ENCODE assay signal across 9 cellular contexts in the genomic region with DNA sequence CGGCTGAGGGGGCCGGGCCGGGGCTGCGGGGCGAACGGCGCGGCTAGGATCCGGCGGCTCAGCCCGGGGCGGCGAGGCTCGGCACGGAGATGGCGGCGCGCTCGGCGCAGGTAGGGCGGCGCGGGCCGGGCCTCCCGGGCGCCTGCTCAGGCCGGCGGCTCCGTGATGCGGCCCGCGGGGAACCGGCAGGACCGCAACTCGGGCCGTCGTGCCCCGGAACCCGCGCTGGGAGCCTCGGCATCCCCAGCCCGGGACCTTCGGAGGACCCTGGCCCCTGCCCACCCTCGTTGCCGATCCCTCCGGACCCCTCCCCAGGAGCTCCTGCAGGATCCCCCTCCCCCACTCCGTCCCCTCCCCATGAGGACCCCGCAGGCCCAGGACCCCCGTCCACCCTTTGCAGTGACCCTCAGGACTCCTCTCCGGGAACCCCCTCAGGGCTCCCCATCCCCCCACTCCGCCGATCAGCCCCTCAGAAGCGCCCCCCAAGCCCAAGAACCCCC. TPM values are rescaled to one million over a fixed set of nuclear protein-coding genes. Genes with fewer than 3 reads are reported as not detected.
DNase-seq lines count a peak whose midpoint lies in the region; ATAC-seq, FAIRE-seq and TF ChIP-seq lines count a peak whose summit lies in the region.
"Had no signal": no experiment of that assay in that cellular context is flagged by ENCODE, and none has a peak within 500 bp of the region (broad histone marks: within the 10 kb centered on the region; RNA-seq: fewer than 3 reads in every experiment).

No MANE protein-coding gene starts in this region.

- intact Hi-C loops in activated CD4-positive, alpha-beta T cell treated with anti-CD3 and anti-CD28 coated beads, Interleukin-2, amount 10 ng/mL, durations not matched to agents 24 days and 14 days (cut with micrococcal nuclease), result loop anchor here (5.0 kb wide), 1 partner anchor 172 kb away; no protein-coding TSS in a partner anchor

- peak overlapping the region in 4 of 5 donors; percentile 37 to 62 (median 56) for H3K9ac ChIP-seq in subcutaneous abdominal adipose tissue (ENCODE audit: low read length in 5 of 5)

- H3K36me3 ChIP-seq in kidney epithelial cell (ENCODE audit: control insufficient read depth, insufficient read depth, low read length), result no peaks in the 10 kb centered on the region
- no peaks in the 10 kb centered on the region for H3K36me3 ChIP-seq in subcutaneous abdominal adipose tissue (ENCODE audit: control insufficient read depth in 5 of 5, insufficient read depth in 5 of 5, low read length in 5 of 5)

- no peaks in the 10 kb centered on the region for H3K9me3 Mint-ChIP-seq in activated CD4-positive, alpha-beta T cell treated with anti-CD3 and anti-CD28 coated beads, Interleukin-2, amount 10 ng/mL, durations not matched to agents 24 days and 14 days
- no peaks in the 10 kb centered on the region for H3K9me3 Mint-ChIP-seq in activated T-helper 17 cell treated with anti-CD3 and anti-CD28 coated beads, Interleukin-2, amount 50 U/mL, for 72 hours

- ATAC-seq in activated T-helper 17 cell treated with anti-CD3 and anti-CD28 coated beads, Interleukin-2, amount 50 U/mL, for 72 hours (replicated peaks), result peak; percentile 3
- no peak for ATAC-seq in GM21528 (IDR thresholded peaks at IDR 0.05; ENCODE audit: low FRiP score, unreplicated experiment)

- H3K27ac Mint-ChIP-seq in activated CD4-positive, alpha-beta T cell treated with anti-CD3 and anti-CD28 coated beads, Interleukin-2, amount 10 ng/mL, durations not matched to agents 24 days and 14 days, result no peak overlapping the region
- H3K27ac Mint-ChIP-seq in activated T-helper 17 cell treated with anti-CD3 and anti-CD28 coated beads, Interleukin-2, amount 50 U/mL, for 72 hours, result no peak overlapping the region

- peaks cover 10% of the 10 kb centered on the region for H3K27me3 Mint-ChIP-seq in activated CD4-positive, alpha-beta T cell treated with anti-CD3 and anti-CD28 coated beads, Interleukin-2, amount 10 ng/mL, durations not matched to agents 24 days and 14 days
- H3K27me3 Mint-ChIP-seq in activated T-helper 17 cell treated with anti-CD3 and anti-CD28 coated beads, Interleukin-2, amount 50 U/mL, for 72 hours, result no peaks in the 10 kb centered on the region

- H3K4me1 ChIP-seq in subcutaneous abdominal adipose tissue (ENCODE audit: control insufficient read depth in 5 of 5, insufficient read depth in 5 of 5, low read length in 5 of 5), result peaks cover 3 to 37% (median 35%) of the 10 kb centered on the region in 5 donors

- no peaks in the 10 kb centered on the region for H3K36me3 Mint-ChIP-seq in activated CD4-positive, alpha-beta T cell treated with anti-CD3 and anti-CD28 coated beads, Interleukin-2, amount 10 ng/mL, durations not matched to agents 24 days and 14 days (ENCODE audit: low read depth)
- no peaks in the 10 kb centered on the region for H3K36me3 Mint-ChIP-seq in activated T-helper 17 cell treated with anti-CD3 and anti-CD28 coated beads, Interleukin-2, amount 50 U/mL, for 72 hours (ENCODE audit: low read depth)

- H3K4me3 ChIP-seq in kidney epithelial cell (ENCODE audit: low read depth, low read length) (peak overlapping the region; percentile 74), subcutaneous abdominal adipose tissue (ENCODE audit: low read depth in 1 of 5, low read length in 5 of 5) (peak overlapping the region in 4 of 5 donors; percentile 58 to 67 (median 64))

- no peak overlapping the region for H3K27ac ChIP-seq in subcutaneous abdominal adipose tissue (ENCODE audit: low read depth, low read length)

- no peak for TF ChIP-seq CTCF in kidney epithelial cell (IDR thresholded peaks at IDR 0.05; ENCODE audit: insufficient read depth, low read length, poor library complexity, severe bottlenecking)

- no peak for FAIRE-seq in urothelium cell line (lab: Jason Lieb, UNC)

- peaks cover 2% of the 10 kb centered on the region for H3K27me3 ChIP-seq in kidney epithelial cell (ENCODE audit: control insufficient read depth, insufficient read depth, low read length)
- H3K27me3 ChIP-seq in subcutaneous abdominal adipose tissue (ENCODE audit: control insufficient read depth in 5 of 5, insufficient read depth in 4 of 5, low read length in 5 of 5), result no peaks in the 10 kb centered on the region

- peaks cover 17% of the 10 kb centered on the region for H3K4me1 Mint-ChIP-seq in activated CD4-positive, alpha-beta T cell treated with anti-CD3 and anti-CD28 coated beads, Interleukin-2, amount 10 ng/mL, durations not matched to agents 24 days and 14 days
- peaks cover 14% of the 10 kb centered on the region for H3K4me1 Mint-ChIP-seq in activated T-helper 17 cell treated with anti-CD3 and anti-CD28 coated beads, Interleukin-2, amount 50 U/mL, for 72 hours

- no peak for DNase-seq in activated CD4-positive, alpha-beta T cell treated with anti-CD3 and anti-CD28 coated beads, Interleukin-2, amount 10 ng/mL, durations not matched to agents 24 days and 14 days
- no peak for DNase-seq in activated CD4-positive, alpha-beta T cell treated with anti-CD3 and anti-CD28 coated beads, Interleukin-2, amount 50 U/mL, for 1 hour
- DNase-seq in kidney epithelial cell (ENCODE audit: low read depth) (no peak), urothelium cell line (ENCODE audit: low spot score) (no peak), NCI-H2029 (lab: John Stamatoyannopoulos, UW) (no peak)

- H3K9me3 ChIP-seq in subcutaneous abdominal adipose tissue (ENCODE audit: control insufficient read depth in 5 of 5, low read length in 5 of 5), result no peaks in the 10 kb centered on the region

- H3K4me3 Mint-ChIP-seq in activated CD4-positive, alpha-beta T cell treated with anti-CD3 and anti-CD28 coated beads, Interleukin-2, amount 10 ng/mL, durations not matched to agents 24 days and 14 days, result peak overlapping the region; percentile 88
- peak overlapping the region; percentile 91 for H3K4me3 Mint-ChIP-seq in activated T-helper 17 cell treated with anti-CD3 and anti-CD28 coated beads, Interleukin-2, amount 50 U/mL, for 72 hours

RNA-seq across cellular contexts. Expression of gene EVI5L, which starts 0.3 kb away (rescaled TPM):
- 4.3 and 5.2 TPM in 2 replicates for total RNA-seq in activated CD4-positive, alpha-beta T cell treated with anti-CD3 and anti-CD28 coated beads, Interleukin-2, amount 10 ng/mL, durations not matched to agents 24 days and 14 days
- 1 to 10 TPM; 3.6 to 4.5 TPM for total RNA-seq in activated T-helper 17 cell treated with anti-CD3 and anti-CD28 coated beads, Interleukin-2, amount 50 U/mL, for 72 hours
- total RNA-seq in kidney epithelial cell, result 9.9 and 16.4 TPM in 2 replicates

RNA-seq across cellular contexts. Expression of gene PRR36, which starts 43.9 kb away (rescaled TPM):
- total RNA-seq in activated CD4-positive, alpha-beta T cell treated with anti-CD3 and anti-CD28 coated beads, Interleukin-2, amount 10 ng/mL, durations not matched to agents 24 days and 14 days, result 0.21 TPM in 2 replicates
- under 1 TPM; 0.19 to 0.21 TPM for total RNA-seq in activated T-helper 17 cell treated with anti-CD3 and anti-CD28 coated beads, Interleukin-2, amount 50 U/mL, for 72 hours
- 1.0 and 1.2 TPM in 2 replicates for total RNA-seq in kidney epithelial cell
- total RNA-seq: LHCN-M2 had no signal

RNA-seq across cellular contexts. Expression of gene LRRC8E, which starts 58.0 kb away (rescaled TPM):
- total RNA-seq in activated CD4-positive, alpha-beta T cell treated with anti-CD3 and anti-CD28 coated beads, Interleukin-2, amount 10 ng/mL, durations not matched to agents 24 days and 14 days, result not detected in 2 replicates
- not detected for total RNA-seq in activated T-helper 17 cell treated with anti-CD3 and anti-CD28 coated beads, Interleukin-2, amount 50 U/mL, for 72 hours
- 11.6 and 15.1 TPM in 2 replicates for total RNA-seq in kidney epithelial cell

Comparison
In these comparisons a context has a peak if more than half of its experiments do, and no peak if none do; other contexts are left out.
1. RNA of gene LRRC8E, which starts 58.0 kb away (total RNA-seq): 11.6 to 15.1 TPM in kidney epithelial cell; not detected in activated T-helper 17 cell treated with anti-CD3 and anti-CD28 coated beads, Interleukin-2, amount 50 U/mL, for 72 hours and not detected in activated CD4-positive, alpha-beta T cell treated with anti-CD3 and anti-CD28 coated beads, Interleukin-2, amount 10 ng/mL, durations not matched to agents 24 days and 14 days; every median in the first group is over 10 times any median in the second.